1 cellular context compared by ENCODE assay signal in the genomic region with DNA sequence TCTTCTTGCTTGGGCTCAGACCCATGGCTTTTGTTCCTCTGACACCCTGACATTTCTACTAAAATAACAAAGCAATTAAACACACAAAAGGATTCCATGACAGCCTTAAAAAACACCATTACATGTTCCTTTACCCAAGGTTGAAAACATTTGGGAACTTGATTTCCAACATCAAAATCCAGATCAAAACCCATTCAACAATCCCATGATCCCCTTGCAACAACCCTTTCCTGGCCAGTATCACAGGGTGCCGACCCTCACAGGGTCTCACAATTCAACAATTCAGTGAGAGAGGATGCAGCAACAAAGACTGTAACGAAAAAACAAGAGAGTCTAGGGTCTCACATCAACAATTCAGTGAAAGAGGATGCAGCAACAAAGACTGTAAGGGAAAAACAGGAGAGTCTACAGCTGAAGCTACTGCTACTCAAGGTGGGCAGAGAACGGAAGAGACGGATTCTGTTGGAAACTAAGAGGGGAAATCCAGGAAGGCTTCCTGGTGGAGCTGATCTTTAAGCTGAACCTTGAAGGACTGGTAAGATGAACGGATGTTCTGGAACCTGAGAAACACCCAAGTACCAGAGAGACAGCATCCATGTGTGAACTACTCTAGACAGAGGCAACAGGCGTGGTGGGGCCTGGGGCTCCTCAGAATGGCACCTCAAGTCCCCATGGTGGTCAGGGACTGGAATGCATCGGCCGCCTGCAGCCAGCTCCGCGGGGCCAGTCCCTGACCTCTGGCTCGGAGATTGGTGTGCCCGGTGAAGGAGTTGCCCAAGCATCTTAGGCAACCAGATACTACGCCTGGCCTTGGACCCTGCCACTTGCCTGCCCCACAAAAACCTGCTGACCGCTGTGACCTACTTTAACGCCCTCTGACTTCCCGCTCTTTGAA.
TF ChIP-seq lines count a peak whose summit lies in the region.

No MANE protein-coding gene starts in this region.

TF ChIP-seq in IMR-90, 13 proteins besides CTCF, POLR2A, EP300 and RAD21:
- TF ChIP-seq BHLHE40 (IDR thresholded peaks at IDR 0.05; ENCODE audit: low read depth, low read length): no peak
- TF ChIP-seq NFE2L2 (IDR thresholded peaks at IDR 0.05; ENCODE audit: low read depth, low read length): no peak
- TF ChIP-seq, protein P1, sequence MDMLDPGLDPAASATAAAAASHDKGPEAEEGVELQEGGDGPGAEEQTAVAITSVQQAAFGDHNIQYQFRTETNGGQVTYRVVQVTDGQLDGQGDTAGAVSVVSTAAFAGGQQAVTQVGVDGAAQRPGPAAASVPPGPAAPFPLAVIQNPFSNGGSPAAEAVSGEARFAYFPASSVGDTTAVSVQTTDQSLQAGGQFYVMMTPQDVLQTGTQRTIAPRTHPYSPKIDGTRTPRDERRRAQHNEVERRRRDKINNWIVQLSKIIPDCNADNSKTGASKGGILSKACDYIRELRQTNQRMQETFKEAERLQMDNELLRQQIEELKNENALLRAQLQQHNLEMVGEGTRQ (IDR thresholded peaks at IDR 0.05; ENCODE audit: low read depth, low read length): no peak
- TF ChIP-seq RFX5 (IDR thresholded peaks at IDR 0.05; ENCODE audit: low read depth, low read length): no peak
- TF ChIP-seq RCOR1 (IDR thresholded peaks at IDR 0.05; ENCODE audit: insufficient replicate concordance, low read length): no peak
- no peak for TF ChIP-seq MAFK (IDR thresholded peaks at IDR 0.05; ENCODE audit: low read depth, low read length)
- no peak for TF ChIP-seq CHD1 (IDR thresholded peaks at IDR 0.05; ENCODE audit: low read depth, low read length)
- no peak for TF ChIP-seq MAZ (IDR thresholded peaks at IDR 0.05; ENCODE audit: borderline replicate concordance, low read depth, low read length)
